In the genomic region with DNA sequence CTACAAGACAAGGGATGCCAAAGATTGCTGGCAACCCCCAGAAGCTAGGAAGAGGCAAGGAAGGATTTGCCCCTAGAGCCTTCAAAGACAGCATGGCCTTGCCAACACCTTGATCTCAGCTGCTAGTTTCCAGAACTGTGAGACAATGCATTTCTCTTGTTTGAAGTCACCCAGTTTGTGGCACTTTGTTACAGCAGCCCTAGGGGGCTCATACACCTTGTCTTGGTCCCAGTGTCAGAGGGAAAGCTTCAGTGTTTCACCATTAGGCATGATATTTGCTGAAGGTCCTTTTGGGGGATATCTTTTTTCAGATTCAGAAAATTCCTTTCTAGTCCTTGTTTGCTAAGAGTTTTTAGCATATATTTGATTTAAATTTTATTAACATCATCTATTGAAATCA, we compare ENCODE assay signal across 1 cellular context.
TF ChIP-seq lines count a peak whose summit lies in the region.

No MANE protein-coding gene starts in this region.

TF ChIP-seq in K562, 482 proteins besides CTCF, POLR2A, EP300 and RAD21:
- TF ChIP-seq ZNF12 (CRISPR knock-in tag; IDR thresholded peaks at IDR 0.05) (peak; percentile 76), PHF20 (IDR thresholded peaks at IDR 0.05; ENCODE audit: partially characterized antibody) (no peak)
